ENCODE assay signal across 8 cellular contexts in the genomic region with DNA sequence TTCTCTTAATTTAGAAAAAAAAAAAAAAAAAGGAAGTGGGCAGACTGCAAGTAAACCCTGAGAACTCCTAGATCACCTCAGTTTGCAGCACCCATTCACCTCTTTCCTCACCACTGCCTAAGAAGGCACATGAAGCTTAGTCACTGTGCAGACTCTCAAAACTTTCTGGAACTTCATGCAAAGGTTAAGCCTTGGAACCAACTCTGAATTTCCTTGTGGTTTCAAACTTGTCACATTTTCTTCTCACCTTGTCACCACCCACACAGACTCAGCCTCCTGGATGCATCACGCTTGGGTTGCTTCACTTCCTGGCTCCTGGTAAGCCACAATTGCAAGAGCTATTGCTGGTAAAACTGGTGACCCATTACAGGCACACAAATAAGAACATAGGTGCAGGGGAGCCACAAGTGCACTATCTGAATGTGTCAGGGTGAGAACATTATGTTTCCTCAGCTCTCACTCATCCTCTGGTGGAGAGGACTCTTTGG. TPM values are rescaled to one million over a fixed set of nuclear protein-coding genes. Genes with fewer than 3 reads are reported as not detected.
A peak's percentile ranks its signal among the peaks of the same experiment; 100 is the strongest.
DNase-seq lines count a peak whose midpoint lies in the region; TF ChIP-seq lines count a peak whose summit lies in the region.

No MANE protein-coding gene starts in this region.

- no peak overlapping the region for H3K4me3 Mint-ChIP-seq in HFFc6

- H3K36me3 Mint-ChIP-seq in HFFc6 (ENCODE audit: low read depth) = peaks cover 5% of the 10 kb centered on the region; the same call in 1 of the 2 replicates

- DNase-seq in GM06990 (ENCODE audit: extremely low read depth, insufficient read length) = peak; percentile 78
- DNase-seq in HFFc6 = peak; percentile 81
- DNase-seq in MV-4-11 (lab: John Stamatoyannopoulos, UW) = peak; percentile 72
- DNase-seq in activated T-cell treated with anti-CD3 and anti-CD28 coated beads for 24 hours (ENCODE audit: low read depth) = peak; percentile 80
- DNase-seq in kidney tubule cell (ENCODE audit: low spot score) = peak; percentile 100
- DNase-seq in stimulated activated naive CD4-positive, alpha-beta T cell treated with Interleukin-2 at 50 U/mL for 16 hours (lab: John Stamatoyannopoulos, UW) = peak; percentile 86
- DNase-seq in foreskin melanocyte = no peak
- no peak for DNase-seq in DMS79 treated with DMSO at 0.1 percent for 48 hours (lab: John Stamatoyannopoulos, UW)

- H3K27me3 Mint-ChIP-seq in HFFc6 (ENCODE audit: insufficient read depth) = peaks cover 5% of the 10 kb centered on the region; the same call in 1 of the 2 replicates

- peaks cover 10% of the 10 kb centered on the region for H3K9me3 Mint-ChIP-seq in HFFc6

- no peaks in the 10 kb centered on the region for H3K36me3 ChIP-seq in GM06990 (ENCODE audit: control insufficient read depth, insufficient read depth, low read length)

- no peaks in the 10 kb centered on the region for H3K27me3 ChIP-seq in GM06990 (replicated peaks; ENCODE audit: control insufficient read depth, insufficient read depth, low read length)

- no peak overlapping the region for H3K4me3 ChIP-seq in GM06990 (replicated peaks; ENCODE audit: low read depth, low read length)

- no peak for TF ChIP-seq CTCF in GM06990 (IDR thresholded peaks at IDR 0.05; ENCODE audit: insufficient read depth, low read length, poor library complexity, severe bottlenecking)
- TF ChIP-seq CTCF in HFFc6 (IDR thresholded peaks at IDR 0.05) = no peak

- H3K4me1 Mint-ChIP-seq in HFFc6 (ENCODE audit: low read depth) = peaks cover 9% of the 10 kb centered on the region

- H3K27ac Mint-ChIP-seq in HFFc6 = 0 out of 2 replicates have a peak overlapping the region, but pooled peaks have one; percentile 4

RNA-seq across cellular contexts. Expression of a gene that starts 15.0 kb away (rescaled TPM):
- 10 to 100 TPM; 45.9 to 57.4 (median 49.7) TPM for total RNA-seq in HFFc6 (2021; fragmentation: NEBNext Ultra II Directional; extraction: Animal tissue kit (Norgen Biotek cat#: 25700))

RNA-seq across cellular contexts. Expression of a gene that starts 29.9 kb away (rescaled TPM):
- total RNA-seq in HFFc6 (2021; fragmentation: NEBNext Ultra II Directional; extraction: Animal tissue kit (Norgen Biotek cat#: 25700)) = not detected

Comparison
In these comparisons a context has a peak if more than half of its experiments do, and no peak if none do; other contexts are left out.
1. DNase-seq: peak in GM06990 (single experiment), HFFc6 (single experiment), MV-4-11 (single experiment), activated T-cell treated with anti-CD3 and anti-CD28 coated beads for 24 hours (single experiment), kidney tubule cell (single experiment) and stimulated activated naive CD4-positive, alpha-beta T cell treated with Interleukin-2 at 50 U/mL for 16 hours (single experiment); none in foreskin melanocyte (single experiment) and DMS79 treated with DMSO at 0.1 percent for 48 hours (single experiment).